In genomic region chr18:47930086-47930843, GRCh38 we compare ENCODE assay signal across 1 cellular context.
TF ChIP-seq lines count a peak whose summit lies in the region.

Gene SMAD2, minus strand, starts transcription at chr18:47930659. Its CDS starts 33,903 bp downstream, at chr18:47896756.

TF ChIP-seq in GM12878, 131 proteins besides CTCF, POLR2A, EP300 and RAD21 (continued from another document):
- TF ChIP-seq PRDM15 (CRISPR knock-in tag; IDR thresholded peaks at IDR 0.05) (no peak), NFXL1 (IDR thresholded peaks at IDR 0.05; ENCODE audit: borderline replicate concordance) (no peak), HDGF (IDR thresholded peaks at IDR 0.05) (no peak), SUZ12 (IDR thresholded peaks at IDR 0.05; ENCODE audit: unreplicated experiment) (no peak), GABPA (IDR thresholded peaks at IDR 0.05; ENCODE audit: low read depth) (0 out of 2 replicates have a peak, but pooled peaks have one; percentile 56), TCF3 (IDR thresholded peaks at IDR 0.05; ENCODE audit: borderline replicate concordance, insufficient read depth, low read depth, low read length) (0 out of 2 replicates have a peak, but pooled peaks have one; percentile 25), MAX (IDR thresholded peaks at IDR 0.05; ENCODE audit: low read depth, low read length) (no peak), BACH1 (IDR thresholded peaks at IDR 0.05; ENCODE audit: borderline replicate concordance) (peak; percentile 14; the same call in 1 of the 2 replicates), RUNX3 (IDR thresholded peaks at IDR 0.05; ENCODE audit: low read length) (no peak; the same call in 1 of the 2 replicates), CBFB (IDR thresholded peaks at IDR 0.05; ENCODE audit: low read depth) (peak; percentile 7; the same call in 1 of the 2 replicates), ZNF217 (IDR thresholded peaks at IDR 0.05) (no peak), EGR1 (IDR thresholded peaks at IDR 0.05; ENCODE audit: borderline replicate concordance in 1 of 2, low read depth in 2 of 2, low read length in 2 of 2) (peak in 1 of 2 experiments; percentile 81; a peak in 1 of 3 replicates), BCL3 (IDR thresholded peaks at IDR 0.05; ENCODE audit: borderline replicate concordance, insufficient read depth, low read depth, low read length, poor library complexity, severe bottlenecking) (peak; percentile 10), BHLHE40 (IDR thresholded peaks at IDR 0.05; ENCODE audit: borderline replicate concordance in 1 of 2, low read depth in 2 of 2, low read length in 1 of 2) (peak in 1 of 2 experiments; percentile 36; a peak in 1 of 4 replicates), HDAC2 (IDR thresholded peaks at IDR 0.05) (0 out of 2 replicates have a peak, but pooled peaks have one; percentile 32), MTA3 (IDR thresholded peaks at IDR 0.05; ENCODE audit: borderline replicate concordance, low read length) (no peak), IKZF2 (IDR thresholded peaks at IDR 0.05) (peak; percentile 78 to 79), RB1 (IDR thresholded peaks at IDR 0.05; ENCODE audit: borderline replicate concordance) (no peak), EED (IDR thresholded peaks at IDR 0.05; ENCODE audit: low read depth) (peak; percentile 69), SPI1 (IDR thresholded peaks at IDR 0.05; ENCODE audit: borderline replicate concordance, insufficient read depth, low read depth, low read length) (peak; percentile 54; the same call in 1 of the 2 replicates), BCLAF1 (IDR thresholded peaks at IDR 0.05) (0 out of 2 replicates have a peak, but pooled peaks have one; percentile 22), DPF2 (IDR thresholded peaks at IDR 0.05) (peak; percentile 47), PML (IDR thresholded peaks at IDR 0.05; ENCODE audit: low read length) (0 out of 2 replicates have a peak, but pooled peaks have one; percentile 60), TBL1XR1 (IDR thresholded peaks at IDR 0.05; ENCODE audit: low read depth, low read length) (0 out of 2 replicates have a peak, but pooled peaks have one; percentile 19), KLF5 (IDR thresholded peaks at IDR 0.05; ENCODE audit: partially characterized antibody) (no peak), CHD2 (IDR thresholded peaks at IDR 0.05; ENCODE audit: borderline replicate concordance, low read depth, low read length) (peak; percentile 38; the same call in 1 of the 2 replicates), IKZF1 (conservative IDR thresholded peaks at IDR 0.05) (peak; percentile 89), SRF (IDR thresholded peaks at IDR 0.05; ENCODE audit: low read depth in 2 of 2, low read length in 2 of 2) (0 out of 4 replicates have a peak, but pooled peaks of 1 of the 2 experiments have one; percentile 6)
